In genomic region chr7:92875719-92876118, GRCh38 we compare ENCODE assay signal across 14 cellular contexts. TPM values are rescaled to one million over a fixed set of nuclear protein-coding genes. Genes with fewer than 3 reads are reported as not detected.
DNase-seq lines count a peak whose midpoint lies in the region; ATAC-seq, FAIRE-seq and TF ChIP-seq lines count a peak whose summit lies in the region.
"Had no signal": no experiment of that assay in that cellular context is flagged by ENCODE, and none has a peak within 500 bp of the region (broad histone marks: within the 10 kb centered on the region; RNA-seq: fewer than 3 reads in every experiment).

No MANE protein-coding gene starts in this region.

- H3K36me3 ChIP-seq in breast epithelium = no peaks in the 10 kb centered on the region
- H3K36me3 ChIP-seq in bronchial epithelial cell (ENCODE audit: control insufficient read depth, insufficient read depth, low read length) = no peaks in the 10 kb centered on the region
- no peaks in the 10 kb centered on the region for H3K36me3 ChIP-seq in H7 (replicated peaks; ENCODE audit: control insufficient read depth, insufficient read depth, low read length)
- H3K36me3 ChIP-seq: BLaER1 had no signal

- no peaks in the 10 kb centered on the region for H3K4me1 ChIP-seq in breast epithelium
- H3K4me1 ChIP-seq: BLaER1 had no signal

- BruUV-seq in MCF 10A (replicated peaks; lab: Mats Ljungman, UMichigan) = no TSS peak

- peaks cover 19% of the 10 kb centered on the region for H3K9me3 Mint-ChIP-seq in MCF 10A (ENCODE audit: unreplicated experiment)

- no peaks in the 10 kb centered on the region for H3K27me3 Mint-ChIP-seq in MCF 10A (ENCODE audit: insufficient read depth, unreplicated experiment)

- CTCF ChIA-PET in MCF 10A (lab: Yijun Ruan, JAX) (interaction anchor here (1.6 kb wide), 1 partner anchor 14 kb away, joined by 4 read pairs; no protein-coding TSS in a partner anchor), GM10248 (lab: Yijun Ruan, JAX) (interaction anchor here (1.1 kb wide), 1 partner anchor 12 kb away, joined by 3 read pairs; no protein-coding TSS in a partner anchor)

- H3K27ac ChIP-seq in breast epithelium = no peak overlapping the region
- H3K27ac ChIP-seq: BLaER1 had no signal

- no peak for FAIRE-seq in bronchial epithelial cell (lab: Jason Lieb, UNC)
- FAIRE-seq: G401.6 had no signal

- no peak overlapping the region for H3K4me3 Mint-ChIP-seq in MCF 10A (ENCODE audit: unreplicated experiment)

- DNase-seq in MCF 10A (ENCODE audit: unreplicated experiment) (peak; percentile 63), breast epithelium (ENCODE audit: low spot score in 2 of 2) (no peak), HT1080 (ENCODE audit: low read depth) (peak; percentile 65), bronchial epithelial cell (ENCODE audit: low read depth) (peak; percentile 97), H7 (no peak), GM10248 (ENCODE audit: extremely low spot score) (no peak), NAMALWA (ENCODE audit: low spot score) (no peak)
- DNase-seq in stimulated activated naive CD8-positive, alpha-beta T cell treated with anti-CD3 and anti-CD28 coated beads, Interleukin-15, Interleukin-2, amounts not matched to agents 100 U/mL and 50 U/mL, for 24 hours = peak; percentile 30
- DNase-seq: activated CD4-positive, alpha-beta T cell treated with anti-CD3 and anti-CD28 coated beads for 4 hours; amygdala; foreskin melanocyte; NCI-H187 treated with DMSO at 0.1 percent for 48 hours had no signal

- no peak for TF ChIP-seq CTCF in MCF 10A (IDR thresholded peaks at IDR 0.05; ENCODE audit: unreplicated experiment)
- TF ChIP-seq CTCF in breast epithelium (IDR thresholded peaks at IDR 0.05) = no peak
- no peak for TF ChIP-seq CTCF in bronchial epithelial cell (IDR thresholded peaks at IDR 0.05; ENCODE audit: insufficient read depth, low read length, severe bottlenecking)
- no peak for TF ChIP-seq CTCF in GM10248 (IDR thresholded peaks at IDR 0.05; ENCODE audit: control extremely low read depth, extremely low read depth, low read depth, missing control alignments)

- H3K27me3 ChIP-seq in breast epithelium = no peaks in the 10 kb centered on the region
- no peaks in the 10 kb centered on the region for H3K27me3 ChIP-seq in bronchial epithelial cell (ENCODE audit: control insufficient read depth, insufficient read depth, low read length)
- H3K27me3 ChIP-seq in H7 (ENCODE audit: control insufficient read depth, insufficient read depth, low read length) = no peaks in the 10 kb centered on the region
- H3K27me3 ChIP-seq: BLaER1 had no signal

- no peaks in the 10 kb centered on the region for H3K9me3 ChIP-seq in breast epithelium
- H3K9me3 ChIP-seq: BLaER1 had no signal

- no peak for TF ChIP-seq POLR2A in breast epithelium (IDR thresholded peaks at IDR 0.05)

- peak overlapping the region; percentile 14 for H3K27ac Mint-ChIP-seq in MCF 10A (ENCODE audit: low read depth, unreplicated experiment)

- intact Hi-C loops in MCF 10A (cut with micrococcal nuclease) (no loop called here), breast epithelium (cut with DNase I; ENCODE audit: low total_unique reads) (no loop called here)

- POLR2A ChIA-PET in MCF 10A (lab: Yijun Ruan, JAX) = no interaction called here
- POLR2A ChIA-PET in GM10248 (lab: Yijun Ruan, JAX) = no interaction called here

- no peaks in the 10 kb centered on the region for H3K36me3 Mint-ChIP-seq in MCF 10A (ENCODE audit: insufficient read depth, unreplicated experiment)

- H3K4me3 ChIP-seq in breast epithelium (no peak overlapping the region), bronchial epithelial cell (ENCODE audit: low read depth, low read length) (no peak overlapping the region), H7 (ENCODE audit: insufficient read depth, low read depth, low read length) (no peak overlapping the region)
- H3K4me3 ChIP-seq: BLaER1 had no signal

- peaks cover 17% of the 10 kb centered on the region for H3K4me1 Mint-ChIP-seq in MCF 10A (ENCODE audit: insufficient read depth, unreplicated experiment)

- peak; percentile 86 for ATAC-seq in stimulated activated naive CD8-positive, alpha-beta T cell treated with anti-CD3 and anti-CD28 coated beads, Interleukin-15, Interleukin-2, amounts not matched to agents 100 U/mL and 50 U/mL, for 24 hours

RNA-seq across cellular contexts. Expression of gene CDK6, which starts 39.3 kb away (rescaled TPM):
- total RNA-seq in MCF 10A (2022) = 89.8 and 124 TPM in 2 replicates
- total RNA-seq in breast epithelium = 10 to 100 TPM; 12.8 to 26.2 (median 23.6) TPM
- total RNA-seq in HT1080 (2014; rRNA removed; shearing (Covaris generic)) = 66.4 and 73.4 TPM in 2 replicates
- polyA plus RNA-seq in HT1080 (2015; cell fraction: cytosol; rRNA removed) = 35.1 and 52.8 TPM in 2 replicates
- polyA plus RNA-seq in HT1080 (2015; cell fraction: nucleus; rRNA removed) = 53.4 and 54.3 TPM in 2 replicates
- total RNA-seq in bronchial epithelial cell = 52.9 and 68.0 TPM in 2 replicates
- total RNA-seq in H7 (2014; rRNA removed; shearing (Covaris generic)) = 32.1 and 48.6 TPM in 2 replicates

Comparison
In these comparisons a context has a peak if more than half of its experiments do, and no peak if none do; other contexts are left out.
1. DNase-seq: peak in MCF 10A (single experiment), HT1080 (single experiment), bronchial epithelial cell (single experiment) and stimulated activated naive CD8-positive, alpha-beta T cell treated with anti-CD3 and anti-CD28 coated beads, Interleukin-15, Interleukin-2, amounts not matched to agents 100 U/mL and 50 U/mL, for 24 hours (single experiment); none in breast epithelium (0 of 2), H7 (single experiment), GM10248 (single experiment) and NAMALWA (single experiment).